Comparison of ENCODE assay signal across 1 cellular context in the genomic region with DNA sequence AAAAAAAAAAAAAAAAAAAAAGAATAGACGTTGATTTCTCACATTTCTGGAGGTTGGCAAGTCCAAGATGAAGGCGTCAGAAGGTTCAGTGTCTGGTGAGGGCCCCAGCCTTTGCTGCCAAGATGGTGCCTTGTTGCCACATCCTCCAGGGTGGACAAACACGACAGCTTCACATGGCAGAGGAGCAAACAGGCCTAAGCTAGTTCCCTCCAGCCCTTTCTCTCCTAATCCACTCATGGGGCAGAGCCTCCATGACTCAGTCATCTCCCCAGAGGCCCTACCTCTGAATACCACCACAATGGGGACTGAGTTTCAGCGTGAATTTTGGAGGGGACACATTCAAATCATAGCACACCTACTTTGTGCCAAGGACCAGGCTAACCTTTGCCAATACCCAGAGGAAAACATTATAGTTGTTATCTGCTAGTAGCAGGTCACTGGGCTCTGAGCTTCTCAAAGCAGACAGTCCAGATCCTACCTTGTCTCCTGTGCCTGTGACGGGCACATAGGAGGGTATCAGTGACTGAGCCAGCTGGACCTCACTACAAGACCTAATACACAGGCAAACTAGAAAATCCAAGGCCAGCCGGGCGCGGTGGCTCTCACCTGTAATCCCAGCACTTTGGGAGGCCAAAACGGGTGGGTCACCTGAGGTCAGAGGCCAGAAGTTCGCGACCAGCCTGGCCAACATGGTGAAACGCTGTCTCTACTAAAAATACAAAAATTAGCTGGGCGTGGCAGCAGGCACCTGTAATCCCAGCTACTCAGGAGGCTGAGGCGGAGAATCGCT.
TF ChIP-seq lines count a peak whose summit lies in the region.

No MANE protein-coding gene starts in this region.

TF ChIP-seq in H1, 55 proteins besides CTCF, POLR2A, EP300 and RAD21:
- TF ChIP-seq, protein P1, sequence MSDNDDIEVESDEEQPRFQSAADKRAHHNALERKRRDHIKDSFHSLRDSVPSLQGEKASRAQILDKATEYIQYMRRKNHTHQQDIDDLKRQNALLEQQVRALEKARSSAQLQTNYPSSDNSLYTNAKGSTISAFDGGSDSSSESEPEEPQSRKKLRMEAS (IDR thresholded peaks at IDR 0.05) = no peak
- TF ChIP-seq SAP30 (IDR thresholded peaks at IDR 0.05; ENCODE audit: insufficient read depth, insufficient replicate concordance, low read length) (no peak), CHD1 (IDR thresholded peaks at IDR 0.05; ENCODE audit: low read depth, low read length) (no peak), KDM5A (IDR thresholded peaks at IDR 0.05; ENCODE audit: low read length) (no peak), EZH2 (IDR thresholded peaks at IDR 0.05; ENCODE audit: low read depth, low read length, severe bottlenecking) (no peak), GTF2F1 (IDR thresholded peaks at IDR 0.05; ENCODE audit: borderline replicate concordance, low read depth, low read length) (no peak), RXRA (IDR thresholded peaks at IDR 0.05; ENCODE audit: insufficient read depth, low read depth, low read length) (no peak), RNF2 (IDR thresholded peaks at IDR 0.05; ENCODE audit: borderline replicate concordance, low read depth, low read length, missing control alignments, poor library complexity, severe bottlenecking) (no peak), FOSL1 (IDR thresholded peaks at IDR 0.05; ENCODE audit: insufficient read depth, low read depth, low read length) (no peak), NRF1 (IDR thresholded peaks at IDR 0.05; ENCODE audit: low read depth, low read length) (no peak), EGR1 (IDR thresholded peaks at IDR 0.05; ENCODE audit: borderline replicate concordance, low read depth, low read length) (no peak), BRCA1 (IDR thresholded peaks at IDR 0.05; ENCODE audit: low read depth, low read length) (no peak), TCF12 (IDR thresholded peaks at IDR 0.05; ENCODE audit: low read depth, low read length) (no peak), CBX8 (IDR thresholded peaks at IDR 0.05; ENCODE audit: borderline replicate concordance, low read depth, low read length) (no peak)
